Comparison of ENCODE assay signal across 24 cellular contexts in the genomic region with DNA sequence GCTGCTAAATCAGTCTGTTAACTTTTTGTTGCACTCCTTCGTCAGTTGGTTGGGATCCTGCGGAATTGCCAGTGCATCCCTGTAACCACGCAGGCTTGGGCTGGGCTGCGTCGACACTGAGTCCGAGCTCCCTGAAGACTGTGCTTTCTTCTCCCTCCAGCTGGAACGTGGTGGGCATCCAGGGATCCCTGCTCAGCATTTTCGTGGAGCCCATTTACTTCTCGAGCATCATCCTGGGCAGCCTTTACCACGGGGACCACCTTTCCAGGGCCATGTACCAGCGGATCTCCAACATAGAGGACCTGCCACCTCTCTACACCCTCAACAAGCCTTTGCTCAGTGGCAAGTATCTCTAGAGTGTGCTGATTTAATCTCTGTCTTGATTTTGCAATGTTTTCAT.
"Had no signal": no experiment of that assay in that cellular context is flagged by ENCODE, and none has a peak within 500 bp of the region (broad histone marks: within the 10 kb centered on the region; RNA-seq: fewer than 3 reads in every experiment).

No MANE protein-coding gene starts in this region.

- H3K4me1 ChIP-seq: body of pancreas, colonic mucosa had no signal

- H3K4me3 Mint-ChIP-seq: activated CD4-positive, alpha-beta memory T cell treated with anti-CD3 and anti-CD28 coated beads for 36 hours; activated CD4-positive, alpha-beta T cell treated with anti-CD3 and anti-CD28 coated beads for 36 hours; activated CD4-positive, alpha-beta T cell treated with anti-CD3 and anti-CD28 coated beads, Interleukin-2, amount 10 ng/mL, durations not matched to agents 24 days and 14 days; activated CD8-positive, alpha-beta T cell treated with anti-CD3 and anti-CD28 coated beads, Interleukin-2, amount 10 ng/mL, durations not matched to agents 7 days and 5 days; activated naive CD8-positive, alpha-beta T cell; activated T-cell treated with anti-CD3 and anti-CD28 coated beads, Interleukin-2, amount 50 U/mL, for 4 hours; activated T-helper 17 cell treated with anti-CD3 and anti-CD28 coated beads, Interleukin-2, amount 50 U/mL, for 72 hours; endodermal cell had no signal

- H3K9me3 ChIP-seq: body of pancreas, colonic mucosa had no signal

- H3K27me3 Mint-ChIP-seq: activated CD4-positive, alpha-beta memory T cell treated with anti-CD3 and anti-CD28 coated beads for 36 hours; activated CD4-positive, alpha-beta T cell treated with anti-CD3 and anti-CD28 coated beads for 36 hours; activated CD4-positive, alpha-beta T cell treated with anti-CD3 and anti-CD28 coated beads, Interleukin-2, amount 10 ng/mL, durations not matched to agents 24 days and 14 days; activated naive CD8-positive, alpha-beta T cell; activated T-helper 17 cell treated with anti-CD3 and anti-CD28 coated beads, Interleukin-2, amount 50 U/mL, for 72 hours had no signal

- H3K27me3 ChIP-seq: body of pancreas, colonic mucosa had no signal

- ATAC-seq: activated CD4-positive, alpha-beta T cell treated with anti-CD3 and anti-CD28 coated beads for 36 hours; activated CD8-positive, alpha-beta T cell treated with anti-CD3 and anti-CD28 coated beads, Interleukin-2, amount 10 ng/mL, durations not matched to agents 7 days and 5 days; activated T-cell treated with anti-CD3 and anti-CD28 coated beads, Interleukin-2, amount 50 U/mL, for 4 hours; activated T-helper 17 cell treated with anti-CD3 and anti-CD28 coated beads, Interleukin-2, amount 50 U/mL, for 72 hours; body of pancreas; esophagus mucosa had no signal

- H3K36me3 ChIP-seq: colonic mucosa had no signal

- DNase-seq: activated CD4-positive, alpha-beta memory T cell treated with anti-CD3 and anti-CD28 coated beads for 36 hours; activated CD4-positive, alpha-beta T cell treated with anti-CD3 and anti-CD28 coated beads for 36 hours; activated CD4-positive, alpha-beta T cell treated with anti-CD3 and anti-CD28 coated beads, Interleukin-2, amount 10 ng/mL, durations not matched to agents 24 days and 14 days; activated CD4-positive, CD25-positive, alpha-beta regulatory T cell; activated CD4-positive, CD25-positive, alpha-beta regulatory T cell treated with anti-CD3 and anti-CD28 coated beads, Interleukin-2, amount 50 U/mL, for 72 hours; activated CD8-positive, alpha-beta T cell treated with anti-CD3 and anti-CD28 coated beads, Interleukin-2, amount 10 ng/mL, durations not matched to agents 7 days and 5 days; activated effector memory CD4-positive, alpha-beta T cell treated with Interleukin-2 at 50 U/mL for 16 hours; activated gamma-delta T cell treated with Interleukin-2 at 50 U/mL for 16 hours; activated naive CD4-positive, alpha-beta T cell treated with anti-CD3 and anti-CD28 coated beads, Interleukin-2, amount 50 U/mL, for 16 hours; activated naive CD4-positive, alpha-beta T cell treated with Interleukin-2 at 50 U/mL for 16 hours; activated T-cell treated with anti-CD3 and anti-CD28 coated beads, Interleukin-2, amount 50 U/mL, for 4 hours; amniotic stem cell; anterior cingulate cortex; body of pancreas; caudate nucleus; colonic mucosa; effector memory CD4-positive, alpha-beta T cell; endodermal cell; foreskin fibroblast; head of caudate nucleus; T-helper 2 cell had no signal

- H3K27ac Mint-ChIP-seq: activated CD4-positive, alpha-beta memory T cell treated with anti-CD3 and anti-CD28 coated beads for 36 hours; activated CD4-positive, alpha-beta T cell treated with anti-CD3 and anti-CD28 coated beads for 36 hours; activated CD4-positive, alpha-beta T cell treated with anti-CD3 and anti-CD28 coated beads, Interleukin-2, amount 10 ng/mL, durations not matched to agents 24 days and 14 days; activated CD8-positive, alpha-beta T cell treated with anti-CD3 and anti-CD28 coated beads, Interleukin-2, amount 10 ng/mL, durations not matched to agents 7 days and 5 days; activated naive CD8-positive, alpha-beta T cell; activated T-helper 17 cell treated with anti-CD3 and anti-CD28 coated beads, Interleukin-2, amount 50 U/mL, for 72 hours; endodermal cell had no signal

- H3K4me3 ChIP-seq: body of pancreas, colonic mucosa had no signal

- H3K27ac ChIP-seq: body of pancreas, colonic mucosa had no signal

- H3K9me3 Mint-ChIP-seq: activated CD4-positive, alpha-beta memory T cell treated with anti-CD3 and anti-CD28 coated beads for 36 hours; activated CD4-positive, alpha-beta T cell treated with anti-CD3 and anti-CD28 coated beads, Interleukin-2, amount 10 ng/mL, durations not matched to agents 24 days and 14 days; activated T-cell treated with anti-CD3 and anti-CD28 coated beads, Interleukin-2, amount 50 U/mL, for 4 hours; activated T-helper 17 cell treated with anti-CD3 and anti-CD28 coated beads, Interleukin-2, amount 50 U/mL, for 72 hours; endodermal cell had no signal
